8 cellular contexts compared by ENCODE assay signal in the genomic region with DNA sequence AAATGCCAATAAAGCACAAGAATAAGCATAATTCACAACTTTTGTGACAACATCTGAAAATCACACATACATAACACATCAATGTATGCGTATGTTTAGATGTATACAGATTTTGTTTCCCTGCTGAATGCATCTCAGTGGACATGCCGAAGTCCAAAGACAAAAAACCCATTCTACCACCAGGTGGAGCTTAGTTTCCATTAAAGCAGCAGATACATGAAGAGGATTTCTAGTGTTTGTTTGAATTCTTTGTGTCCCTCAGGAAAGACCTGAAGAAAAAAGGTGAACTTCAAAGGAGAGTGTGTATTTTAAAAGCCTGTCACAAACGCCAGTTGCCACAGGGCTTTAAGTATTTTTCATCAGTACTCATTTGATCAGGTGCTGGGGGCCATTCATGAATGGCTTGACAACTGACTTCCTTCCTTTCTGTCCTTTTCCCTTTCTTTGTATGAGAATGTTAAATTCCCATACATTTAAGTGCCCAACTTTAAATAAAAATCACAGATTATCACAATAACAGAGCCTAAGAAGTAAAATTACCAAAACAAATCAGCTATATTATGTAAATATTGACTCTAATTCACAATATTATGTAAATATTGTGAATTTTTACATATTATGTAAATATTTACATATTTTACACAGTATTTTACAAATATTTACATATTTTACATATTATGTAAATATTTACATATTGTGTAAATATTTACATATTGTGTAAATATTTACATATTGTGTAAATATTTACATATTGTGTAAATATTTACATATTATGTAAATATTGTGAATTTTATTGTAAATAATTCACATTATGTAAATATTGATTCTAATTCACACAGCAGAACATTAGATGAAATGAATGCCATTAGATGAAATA.
A peak's percentile ranks its signal among the peaks of the same experiment; 100 is the strongest.
DNase-seq lines count a peak whose midpoint lies in the region; ATAC-seq, FAIRE-seq and TF ChIP-seq lines count a peak whose summit lies in the region.

No MANE protein-coding gene starts in this region.

- CTCF ChIA-PET in activated CD4-positive, alpha-beta T cell treated with anti-CD3 and anti-CD28 coated beads, Interleukin-2, amount 10 ng/mL, durations not matched to agents 7 days and 5 days (lab: Charles Lee), result interaction anchor here (1.9 kb wide), 1 partner anchor 487 kb away, joined by 5 read pairs; no protein-coding TSS in a partner anchor

- H3K4me3 ChIP-seq in right atrium auricular region (no peak overlapping the region), small intestine (ENCODE audit: low read depth in 1 of 2, low read length in 2 of 2) (no peak overlapping the region)

- peak; percentile 54 to 81 for TF ChIP-seq CTCF in right atrium auricular region (IDR thresholded peaks at IDR 0.05)

- H3K27me3 ChIP-seq in right atrium auricular region (no peaks in the 10 kb centered on the region), small intestine (ENCODE audit: control insufficient read depth in 2 of 2, insufficient read depth in 2 of 2, low read length in 2 of 2) (no peaks in the 10 kb centered on the region)

- peak; percentile 94 for FAIRE-seq in small intestine (lab: Jason Lieb, UNC)

- no peaks in the 10 kb centered on the region for H3K4me1 Mint-ChIP-seq in activated CD4-positive, alpha-beta T cell treated with anti-CD3 and anti-CD28 coated beads, Interleukin-2, amount 10 ng/mL, durations not matched to agents 7 days and 5 days

- H3K36me3 Mint-ChIP-seq in activated CD4-positive, alpha-beta T cell treated with anti-CD3 and anti-CD28 coated beads, Interleukin-2, amount 10 ng/mL, durations not matched to agents 7 days and 5 days (ENCODE audit: low read depth), result no peaks in the 10 kb centered on the region

- no peaks in the 10 kb centered on the region for H3K9me3 Mint-ChIP-seq in activated CD4-positive, alpha-beta T cell treated with anti-CD3 and anti-CD28 coated beads, Interleukin-2, amount 10 ng/mL, durations not matched to agents 7 days and 5 days

- H3K9me3 ChIP-seq in right atrium auricular region (no peaks in the 10 kb centered on the region), small intestine (ENCODE audit: control insufficient read depth, low read depth) (no peaks in the 10 kb centered on the region)

- ATAC-seq in GM18870 (IDR thresholded peaks at IDR 0.05; ENCODE audit: unreplicated experiment) (peak; percentile 63), HG03135 (IDR thresholded peaks at IDR 0.05; ENCODE audit: unreplicated experiment) (peak; percentile 76), HG03521 (IDR thresholded peaks at IDR 0.05; ENCODE audit: unreplicated experiment) (no peak)

- H3K36me3 ChIP-seq in right atrium auricular region (no peaks in the 10 kb centered on the region), small intestine (ENCODE audit: control insufficient read depth in 2 of 2, insufficient read depth in 2 of 2, low read length in 2 of 2) (no peaks in the 10 kb centered on the region)

- H3K4me3 Mint-ChIP-seq in activated CD4-positive, alpha-beta T cell treated with anti-CD3 and anti-CD28 coated beads, Interleukin-2, amount 10 ng/mL, durations not matched to agents 7 days and 5 days, result no peak overlapping the region

- 17 to 31% (median 24%) methylated on average over 3 of the region's 3 CpGs for WGBS in small intestine, 3 donors

- POLR2A ChIA-PET in activated CD4-positive, alpha-beta T cell treated with anti-CD3 and anti-CD28 coated beads, Interleukin-2, amount 10 ng/mL, durations not matched to agents 7 days and 5 days (lab: Charles Lee), result no interaction called here

- no peak overlapping the region for H3K27ac Mint-ChIP-seq in activated CD4-positive, alpha-beta T cell treated with anti-CD3 and anti-CD28 coated beads, Interleukin-2, amount 10 ng/mL, durations not matched to agents 7 days and 5 days

- H3K4me1 ChIP-seq in right atrium auricular region (no peaks in the 10 kb centered on the region), small intestine (ENCODE audit: control insufficient read depth in 2 of 2, insufficient read depth in 1 of 2, low read depth in 1 of 2, low read length in 1 of 2) (no peaks in the 10 kb centered on the region)

- peaks cover 3% of the 10 kb centered on the region for H3K27me3 Mint-ChIP-seq in activated CD4-positive, alpha-beta T cell treated with anti-CD3 and anti-CD28 coated beads, Interleukin-2, amount 10 ng/mL, durations not matched to agents 7 days and 5 days

- no peak overlapping the region for H3K27ac ChIP-seq in right atrium auricular region
- H3K27ac ChIP-seq in small intestine (ENCODE audit: low read depth in 1 of 2, low read length in 1 of 2), result no peak overlapping the region

- peak; percentile 41 for DNase-seq in COLO668 (lab: John Stamatoyannopoulos, UW; ENCODE audit: unreplicated experiment)
- peak; percentile 70 for DNase-seq in NCI-H2171 treated with DMSO at 0.1 percent for 48 hours (lab: John Stamatoyannopoulos, UW)
- DNase-seq in activated CD4-positive, alpha-beta T cell treated with anti-CD3 and anti-CD28 coated beads, Interleukin-2, amount 10 ng/mL, durations not matched to agents 7 days and 5 days, result peak; percentile 44
- no peak for DNase-seq in right atrium auricular region (ENCODE audit: low spot score)
- peak; percentile 62 for DNase-seq in small intestine
